ENCODE assay signal across 1 cellular context in the genomic region with DNA sequence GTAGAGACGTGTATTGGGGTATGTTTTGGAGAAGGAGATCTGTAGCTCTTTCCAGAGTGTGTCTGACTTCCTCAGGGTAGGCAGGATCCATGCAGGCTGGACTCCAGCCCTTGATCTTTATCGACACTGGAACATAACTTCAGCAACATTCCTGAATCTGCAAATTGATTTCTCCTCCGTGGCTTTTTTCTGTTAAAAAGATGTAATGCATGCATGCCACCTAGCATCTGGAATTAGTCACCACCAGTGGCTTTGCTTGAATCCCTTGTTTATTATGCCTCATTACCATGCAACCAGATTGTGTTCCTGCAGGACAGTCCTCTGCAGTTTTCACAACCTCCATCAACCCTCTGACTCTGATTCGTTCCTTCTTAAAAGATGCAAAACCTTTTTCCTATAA.
TF ChIP-seq lines count a peak whose summit lies in the region.

No MANE protein-coding gene starts in this region.

TF ChIP-seq in SK-N-SH, 30 proteins besides CTCF, POLR2A, EP300 and RAD21 (continued from another document):
- TF ChIP-seq, protein P1, sequence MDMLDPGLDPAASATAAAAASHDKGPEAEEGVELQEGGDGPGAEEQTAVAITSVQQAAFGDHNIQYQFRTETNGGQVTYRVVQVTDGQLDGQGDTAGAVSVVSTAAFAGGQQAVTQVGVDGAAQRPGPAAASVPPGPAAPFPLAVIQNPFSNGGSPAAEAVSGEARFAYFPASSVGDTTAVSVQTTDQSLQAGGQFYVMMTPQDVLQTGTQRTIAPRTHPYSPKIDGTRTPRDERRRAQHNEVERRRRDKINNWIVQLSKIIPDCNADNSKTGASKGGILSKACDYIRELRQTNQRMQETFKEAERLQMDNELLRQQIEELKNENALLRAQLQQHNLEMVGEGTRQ (IDR thresholded peaks at IDR 0.05; ENCODE audit: borderline replicate concordance, low read depth, low read length): no peak
- TF ChIP-seq NFIC (IDR thresholded peaks at IDR 0.05; ENCODE audit: borderline replicate concordance): 0 out of 2 replicates have a peak, but pooled peaks have one; percentile 16
- TF ChIP-seq USF1 (IDR thresholded peaks at IDR 0.05; ENCODE audit: borderline replicate concordance, low read depth): no peak
- TF ChIP-seq RCOR1 (IDR thresholded peaks at IDR 0.05; ENCODE audit: low read length): peak; percentile 71; the same call in 1 of the 2 replicates
- peak; percentile 62; the same call in 1 of the 2 replicates for TF ChIP-seq GATA2 (CRISPR knock-in tag; IDR thresholded peaks at IDR 0.05)
- TF ChIP-seq FOSL2 (IDR thresholded peaks at IDR 0.05; ENCODE audit: borderline replicate concordance, low read depth): no peak
- no peak for TF ChIP-seq REST (IDR thresholded peaks at IDR 0.05; ENCODE audit: low read depth, low read length)
- TF ChIP-seq, protein P2, sequence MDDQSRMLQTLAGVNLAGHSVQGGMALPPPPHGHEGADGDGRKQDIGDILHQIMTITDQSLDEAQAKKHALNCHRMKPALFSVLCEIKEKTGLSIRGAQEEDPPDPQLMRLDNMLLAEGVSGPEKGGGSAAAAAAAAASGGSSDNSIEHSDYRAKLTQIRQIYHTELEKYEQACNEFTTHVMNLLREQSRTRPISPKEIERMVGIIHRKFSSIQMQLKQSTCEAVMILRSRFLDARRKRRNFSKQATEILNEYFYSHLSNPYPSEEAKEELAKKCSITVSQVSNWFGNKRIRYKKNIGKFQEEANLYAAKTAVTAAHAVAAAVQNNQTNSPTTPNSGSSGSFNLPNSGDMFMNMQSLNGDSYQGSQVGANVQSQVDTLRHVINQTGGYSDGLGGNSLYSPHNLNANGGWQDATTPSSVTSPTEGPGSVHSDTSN (IDR thresholded peaks at IDR 0.05): no peak
- peak; percentile 26; the same call in 1 of the 2 replicates for TF ChIP-seq SMC3 (IDR thresholded peaks at IDR 0.05; ENCODE audit: low read depth, low read length)
